Comparison of ENCODE assay signal across 1 cellular context in the genomic region with DNA sequence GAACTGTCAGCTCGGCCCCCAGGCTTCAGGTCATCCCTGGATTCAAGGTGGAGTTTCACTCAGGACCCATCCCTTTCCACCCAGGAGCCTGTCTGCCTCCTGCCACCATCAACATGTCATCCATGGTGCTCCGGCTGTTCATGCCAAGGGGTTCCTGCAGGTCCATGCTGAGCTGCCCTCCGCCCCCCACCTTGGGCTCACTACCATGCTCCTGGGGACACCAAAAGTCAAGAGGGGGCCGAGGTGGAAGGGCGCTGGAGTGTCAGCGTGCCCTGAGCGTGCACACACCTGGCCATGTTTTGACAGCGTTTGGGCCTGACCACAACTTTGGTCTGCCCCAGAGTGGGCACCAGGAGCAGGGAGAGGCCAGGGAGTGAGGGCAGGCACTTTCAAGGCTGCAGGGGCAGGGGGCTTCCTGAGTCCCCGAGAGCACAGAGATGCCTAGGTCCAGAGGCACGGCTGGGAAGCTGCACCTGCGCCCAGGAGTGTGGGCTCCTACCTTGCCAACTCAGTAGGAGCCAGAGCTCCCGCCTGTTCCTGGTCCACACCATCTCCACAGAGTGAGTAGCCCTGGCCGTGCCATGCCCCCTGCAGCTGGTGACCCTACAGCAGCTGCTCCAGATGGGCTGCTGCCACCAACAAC.
TF ChIP-seq lines count a peak whose summit lies in the region.

No MANE protein-coding gene starts in this region.

TF ChIP-seq in IMR-90, 13 proteins besides CTCF, POLR2A, EP300 and RAD21:
- TF ChIP-seq RFX5 (IDR thresholded peaks at IDR 0.05; ENCODE audit: low read depth, low read length) (no peak), MXI1 (IDR thresholded peaks at IDR 0.05; ENCODE audit: borderline replicate concordance, low read depth, low read length) (no peak), CHD1 (IDR thresholded peaks at IDR 0.05; ENCODE audit: low read depth, low read length) (no peak), BHLHE40 (IDR thresholded peaks at IDR 0.05; ENCODE audit: low read depth, low read length) (no peak), CEBPB (IDR thresholded peaks at IDR 0.05; ENCODE audit: low read depth, low read length) (no peak), NFE2L2 (IDR thresholded peaks at IDR 0.05; ENCODE audit: low read depth, low read length) (no peak)
